ENCODE assay signal across 20 cellular contexts in the genomic region with DNA sequence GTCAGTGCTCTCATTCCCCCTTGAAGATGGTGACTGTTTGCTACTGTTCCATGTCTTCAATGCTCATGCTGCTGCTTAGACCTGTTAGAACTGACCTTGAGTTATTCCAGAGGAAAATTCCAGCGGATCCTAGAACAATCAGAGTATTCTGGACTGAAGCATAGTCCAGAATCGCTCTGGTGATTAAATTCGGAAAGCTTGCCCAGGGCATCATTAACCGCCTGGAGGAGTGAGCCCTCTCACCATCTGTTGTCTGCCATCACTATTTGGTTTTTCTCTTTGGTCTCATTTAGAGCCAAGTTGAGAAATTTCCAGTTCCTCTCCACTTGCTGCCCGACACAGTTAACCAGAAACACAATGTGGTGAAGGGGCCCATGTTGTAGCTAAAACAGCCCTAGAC.
"Had no signal": no experiment of that assay in that cellular context is flagged by ENCODE, and none has a peak within 500 bp of the region (broad histone marks: within the 10 kb centered on the region; RNA-seq: fewer than 3 reads in every experiment).

No MANE protein-coding gene starts in this region.

- H3K4me1 ChIP-seq: ascending aorta, breast epithelium had no signal

- H3K9me3 Mint-ChIP-seq: immature natural killer cell had no signal

- H3K4me3 Mint-ChIP-seq: activated T-cell treated with anti-CD3 and anti-CD28 coated beads, Interleukin-2, amount 50 U/mL, for 72 hours; dendritic cell treated with granulocyte-macrophage colony-stimulating factor and Interleukin-4, amounts not matched to agents 40 ng/mL and 50 ng/mL, for 4 days; immature natural killer cell; T-helper 17 cell had no signal

- H3K36me3 ChIP-seq: breast epithelium, ovary had no signal

- H3K27me3 ChIP-seq: ascending aorta, breast epithelium, esophagus muscularis mucosa, ovary, tibial artery had no signal

- ATAC-seq: activated T-cell treated with anti-CD3 and anti-CD28 coated beads, Interleukin-2, amount 50 U/mL, for 72 hours; naive thymus-derived CD8-positive, alpha-beta T cell; sciatic nerve; T-helper 17 cell had no signal

- H3K27ac Mint-ChIP-seq: activated T-cell treated with anti-CD3 and anti-CD28 coated beads, Interleukin-2, amount 50 U/mL, for 72 hours; dendritic cell treated with granulocyte-macrophage colony-stimulating factor and Interleukin-4, amounts not matched to agents 40 ng/mL and 50 ng/mL, for 4 days; naive thymus-derived CD8-positive, alpha-beta T cell; T-helper 17 cell had no signal

- H3K4me1 Mint-ChIP-seq: T-helper 17 cell had no signal

- H3K27me3 Mint-ChIP-seq: naive thymus-derived CD8-positive, alpha-beta T cell had no signal

- H3K27ac ChIP-seq: ascending aorta, breast epithelium, esophagus muscularis mucosa, ovary, tibial artery, VCaP had no signal

- DNase-seq: activated CD4-positive, alpha-beta T cell treated with anti-CD3 and anti-CD28 coated beads for 1 hour; activated CD8-positive, alpha-beta memory T cell treated with anti-CD3 and anti-CD28 coated beads for 24 hours; activated CD8-positive, alpha-beta memory T cell treated with anti-CD3 and anti-CD28 coated beads, Interleukin-2, amount 50 U/mL, for 48 hours; activated effector memory CD4-positive, alpha-beta T cell treated with anti-CD3 and anti-CD28 coated beads, Interleukin-2, amount 50 U/mL, for 16 hours; activated naive CD4-positive, alpha-beta T cell treated with anti-CD3 and anti-CD28 coated beads, Interleukin-2, amount 50 U/mL, for 16 hours; activated T-cell treated with anti-CD3 and anti-CD28 coated beads, Interleukin-2, amount 50 U/mL, for 72 hours; effector CD8-positive, alpha-beta T cell; immature natural killer cell; naive thymus-derived CD8-positive, alpha-beta T cell; ovary; stimulated activated CD8-positive, alpha-beta memory T cell treated with anti-CD3 and anti-CD28 coated beads, Interleukin-4, amount 100 ng/mL, for 48 hours; stimulated activated naive CD4-positive, alpha-beta T cell; T-helper 17 cell; tibial artery had no signal

- H3K4me3 ChIP-seq: ascending aorta, breast epithelium, esophagus muscularis mucosa, ovary, tibial artery had no signal

- H3K36me3 Mint-ChIP-seq: immature natural killer cell had no signal

- H3K9me3 ChIP-seq: esophagus muscularis mucosa, ovary had no signal
